Comparison of ENCODE assay signal across 25 cellular contexts in the genomic region with DNA sequence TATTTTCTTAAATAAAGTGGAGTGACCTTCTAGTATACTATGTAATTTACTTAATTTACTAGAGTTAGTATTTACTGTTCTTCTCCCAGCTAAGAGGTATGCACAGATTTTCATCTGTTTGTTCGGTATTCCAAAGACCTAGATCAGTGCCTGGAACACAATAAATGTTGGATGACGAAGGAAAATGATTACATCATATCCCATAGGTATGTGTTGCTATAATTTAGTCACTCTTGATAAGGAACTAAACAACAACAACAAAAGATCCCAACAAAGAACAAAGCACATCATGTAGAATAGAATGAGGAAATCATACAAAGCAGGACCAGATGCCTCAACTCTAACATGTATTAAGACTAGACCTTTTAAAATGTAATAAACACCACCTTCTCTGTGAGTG.
DNase-seq lines count a peak whose midpoint lies in the region; ATAC-seq, FAIRE-seq and TF ChIP-seq lines count a peak whose summit lies in the region.
"Had no signal": no experiment of that assay in that cellular context is flagged by ENCODE, and none has a peak within 500 bp of the region (broad histone marks: within the 10 kb centered on the region; RNA-seq: fewer than 3 reads in every experiment).

No MANE protein-coding gene starts in this region.

- no peaks in the 10 kb centered on the region for H3K9me3 ChIP-seq in A549
- no peaks in the 10 kb centered on the region for H3K9me3 ChIP-seq in mucosa of descending colon
- H3K9me3 ChIP-seq: SJSA1 had no signal

- peaks cover 61% of the 10 kb centered on the region for H3K4me1 Mint-ChIP-seq in brain

- ATAC-seq in A549, result no peak
- peak; percentile 6 for ATAC-seq in mucosa of descending colon
- ATAC-seq in left lobe of liver, result no peak
- no peak for ATAC-seq in GM21367 (IDR thresholded peaks at IDR 0.05; ENCODE audit: unreplicated experiment)
- ATAC-seq: PC-3 had no signal

- no peaks in the 10 kb centered on the region for H3K36me3 ChIP-seq in mucosa of descending colon (ENCODE audit: low read depth)
- H3K36me3 ChIP-seq: SJSA1 had no signal

- intact Hi-C loops in mucosa of descending colon (cut with DNase I, micrococcal nuclease), result no loop called here

- peaks cover 5% of the 10 kb centered on the region for H3K27me3 Mint-ChIP-seq in brain

- H3K36me3 Mint-ChIP-seq in brain, result no peaks in the 10 kb centered on the region

- H3K4me3 ChIP-seq in A549 (no peak overlapping the region), mucosa of descending colon (no peak overlapping the region)
- H3K4me3 ChIP-seq: GM23248, SJSA1 had no signal

- CTCF ChIA-PET in A549 (lab: Yijun Ruan, JAX), result interaction anchor here (0.7 to 1.0 kb wide), 2 partner anchors 34 to 145 kb away, joined by 3 to 4 read pairs; no protein-coding TSS in a partner anchor

- no peak overlapping the region for H3K4me2 ChIP-seq in A549

- H3K9me3 Mint-ChIP-seq in brain, result no peaks in the 10 kb centered on the region

- 85% methylated on average over 2 of the region's 2 CpGs for WGBS in A549 (ENCODE audit: missing lambda C conversion rate)

- H3K4me3 Mint-ChIP-seq in brain, result no peak overlapping the region

- TF ChIP-seq RAD21 in A549 (conservative IDR thresholded peaks at IDR 0.05 in 1 of 2, IDR thresholded peaks at IDR 0.05 in 1 of 2), result no peak

- POLR2A ChIA-PET in A549 (lab: Yijun Ruan, JAX), result no interaction called here

- TF ChIP-seq POLR2A in A549 (IDR thresholded peaks at IDR 0.05; ENCODE audit: low read length) (no peak), H54 (IDR thresholded peaks at IDR 0.05; ENCODE audit: low read depth, low read length) (no peak)

- H3K4me1 ChIP-seq in A549 (peaks cover 56% of the 10 kb centered on the region), mucosa of descending colon (ENCODE audit: low read depth) (peaks cover 26% of the 10 kb centered on the region)

- H3K27ac Mint-ChIP-seq in brain, result peak overlapping the region in 3 of 5 experiments; percentile 45 to 77 (median 49)

- FAIRE-seq in A549 (lab: Jason Lieb, UNC), result no peak
- no peak for FAIRE-seq in H54 (lab: Jason Lieb, UNC)

- TF ChIP-seq EP300 in A549 (IDR thresholded peaks at IDR 0.05), result no peak

- DNase-seq in A549 (ENCODE audit: low read depth in 1 of 2, low spot score in 1 of 2) (no peak), HT-29 (ENCODE audit: low spot score) (peak; percentile 36), mucosa of descending colon (no peak), DMS53 treated with DMSO at 0.1 percent for 48 hours (lab: John Stamatoyannopoulos, UW; ENCODE audit: unreplicated experiment) (no peak), left lobe of liver (ENCODE audit: low spot score) (no peak), H54 (ENCODE audit: insufficient read length, low spot score) (no peak)
- DNase-seq: 8988T; DMS153; GM23248; HCEC 1CT; Kasumi-1; NCI-H1105; NCI-H146; NCI-H1930; NCI-H2107; NCI-H446; NCI-H524 treated with DMSO at 0.1 percent for 48 hours; NCI-H82; NK-92 treated with Interleukin-12 subunit alpha and Interleukin-12 subunit beta, amount 100 ng/mL, for 24 hours; PC-3; Right ventricle myocardium superior; RPMI8226 had no signal

- H3K27ac ChIP-seq in A549, result peak overlapping the region; percentile 15 to 82; a peak in 2 of 6 replicates
- H3K27ac ChIP-seq: GM23248, SJSA1 had no signal

- TF ChIP-seq CTCF in A549 (IDR thresholded peaks at IDR 0.05) (no peak), brain (conservative IDR thresholded peaks at IDR 0.05) (no peak), mucosa of descending colon (IDR thresholded peaks at IDR 0.05) (no peak)

TF ChIP-seq in A549, 52 proteins besides CTCF, POLR2A, EP300 and RAD21:
- TF ChIP-seq, protein P1, sequence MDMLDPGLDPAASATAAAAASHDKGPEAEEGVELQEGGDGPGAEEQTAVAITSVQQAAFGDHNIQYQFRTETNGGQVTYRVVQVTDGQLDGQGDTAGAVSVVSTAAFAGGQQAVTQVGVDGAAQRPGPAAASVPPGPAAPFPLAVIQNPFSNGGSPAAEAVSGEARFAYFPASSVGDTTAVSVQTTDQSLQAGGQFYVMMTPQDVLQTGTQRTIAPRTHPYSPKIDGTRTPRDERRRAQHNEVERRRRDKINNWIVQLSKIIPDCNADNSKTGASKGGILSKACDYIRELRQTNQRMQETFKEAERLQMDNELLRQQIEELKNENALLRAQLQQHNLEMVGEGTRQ (IDR thresholded peaks at IDR 0.05), result no peak
- no peak for TF ChIP-seq NR3C1 (IDR thresholded peaks at IDR 0.05)
- no peak for TF ChIP-seq ZFP36 (IDR thresholded peaks at IDR 0.05; ENCODE audit: borderline replicate concordance, partially characterized antibody)
- no peak for TF ChIP-seq CEBPB (IDR thresholded peaks at IDR 0.05)
- TF ChIP-seq RNF2 (IDR thresholded peaks at IDR 0.05; ENCODE audit: borderline replicate concordance, low read depth), result no peak
